3 cellular contexts compared by ENCODE assay signal in the genomic region with DNA sequence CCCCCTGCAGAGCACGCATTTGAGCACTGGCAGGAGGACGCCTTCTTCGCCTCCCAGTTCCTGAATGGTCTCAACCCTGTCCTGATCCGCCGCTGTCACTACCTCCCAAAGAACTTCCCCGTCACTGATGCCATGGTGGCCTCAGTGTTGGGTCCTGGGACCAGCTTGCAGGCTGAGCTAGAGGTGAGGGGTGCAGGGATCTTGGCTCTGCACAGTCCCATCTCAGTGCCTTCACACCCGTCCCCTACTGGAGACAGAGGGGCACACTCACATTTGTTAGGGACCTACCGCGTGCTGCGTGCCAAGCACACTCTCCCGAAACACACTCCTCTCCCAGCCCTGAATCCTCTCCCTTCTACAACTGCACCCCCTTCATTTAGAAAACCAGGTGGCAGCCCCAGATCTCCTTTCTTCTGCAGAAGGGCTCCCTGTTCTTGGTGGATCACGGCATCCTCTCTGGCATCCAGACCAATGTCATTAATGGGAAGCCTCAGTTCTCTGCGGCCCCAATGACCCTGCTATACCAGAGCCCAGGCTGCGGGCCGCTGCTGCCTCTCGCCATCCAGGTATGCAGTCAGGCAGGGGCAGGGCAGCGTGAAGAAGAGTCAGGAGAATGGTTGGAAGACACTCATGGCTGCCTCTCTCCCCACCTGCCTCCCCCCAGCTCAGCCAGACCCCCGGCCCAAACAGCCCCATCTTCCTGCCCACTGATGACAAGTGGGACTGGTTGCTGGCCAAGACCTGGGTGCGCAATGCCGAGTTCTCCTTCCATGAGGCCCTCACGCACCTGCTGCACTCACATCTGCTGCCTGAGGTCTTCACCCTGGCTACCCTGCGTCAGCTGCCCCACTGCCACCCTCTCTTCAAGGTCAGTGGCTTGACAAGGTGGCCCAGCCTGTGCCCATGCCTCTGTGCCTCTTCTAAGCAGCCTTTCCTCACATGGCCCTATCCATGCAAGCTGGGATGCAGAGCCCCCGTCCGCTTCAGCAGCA.
TF ChIP-seq lines count a peak whose summit lies in the region.

No MANE protein-coding gene starts in this region.

TF ChIP-seq in GM23338, 12 proteins besides CTCF, POLR2A, EP300 and RAD21 (continues in another document):
- TF ChIP-seq JUNB (IDR thresholded peaks at IDR 0.05; ENCODE audit: unreplicated experiment) (no peak), POLR2AphosphoS5 (IDR thresholded peaks at IDR 0.05; ENCODE audit: low read depth) (no peak)
- TF ChIP-seq, protein P1, sequence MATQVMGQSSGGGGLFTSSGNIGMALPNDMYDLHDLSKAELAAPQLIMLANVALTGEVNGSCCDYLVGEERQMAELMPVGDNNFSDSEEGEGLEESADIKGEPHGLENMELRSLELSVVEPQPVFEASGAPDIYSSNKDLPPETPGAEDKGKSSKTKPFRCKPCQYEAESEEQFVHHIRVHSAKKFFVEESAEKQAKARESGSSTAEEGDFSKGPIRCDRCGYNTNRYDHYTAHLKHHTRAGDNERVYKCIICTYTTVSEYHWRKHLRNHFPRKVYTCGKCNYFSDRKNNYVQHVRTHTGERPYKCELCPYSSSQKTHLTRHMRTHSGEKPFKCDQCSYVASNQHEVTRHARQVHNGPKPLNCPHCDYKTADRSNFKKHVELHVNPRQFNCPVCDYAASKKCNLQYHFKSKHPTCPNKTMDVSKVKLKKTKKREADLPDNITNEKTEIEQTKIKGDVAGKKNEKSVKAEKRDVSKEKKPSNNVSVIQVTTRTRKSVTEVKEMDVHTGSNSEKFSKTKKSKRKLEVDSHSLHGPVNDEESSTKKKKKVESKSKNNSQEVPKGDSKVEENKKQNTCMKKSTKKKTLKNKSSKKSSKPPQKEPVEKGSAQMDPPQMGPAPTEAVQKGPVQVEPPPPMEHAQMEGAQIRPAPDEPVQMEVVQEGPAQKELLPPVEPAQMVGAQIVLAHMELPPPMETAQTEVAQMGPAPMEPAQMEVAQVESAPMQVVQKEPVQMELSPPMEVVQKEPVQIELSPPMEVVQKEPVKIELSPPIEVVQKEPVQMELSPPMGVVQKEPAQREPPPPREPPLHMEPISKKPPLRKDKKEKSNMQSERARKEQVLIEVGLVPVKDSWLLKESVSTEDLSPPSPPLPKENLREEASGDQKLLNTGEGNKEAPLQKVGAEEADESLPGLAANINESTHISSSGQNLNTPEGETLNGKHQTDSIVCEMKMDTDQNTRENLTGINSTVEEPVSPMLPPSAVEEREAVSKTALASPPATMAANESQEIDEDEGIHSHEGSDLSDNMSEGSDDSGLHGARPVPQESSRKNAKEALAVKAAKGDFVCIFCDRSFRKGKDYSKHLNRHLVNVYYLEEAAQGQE (IDR thresholded peaks at IDR 0.05; ENCODE audit: unreplicated experiment), result no peak
- TF ChIP-seq, protein P2, sequence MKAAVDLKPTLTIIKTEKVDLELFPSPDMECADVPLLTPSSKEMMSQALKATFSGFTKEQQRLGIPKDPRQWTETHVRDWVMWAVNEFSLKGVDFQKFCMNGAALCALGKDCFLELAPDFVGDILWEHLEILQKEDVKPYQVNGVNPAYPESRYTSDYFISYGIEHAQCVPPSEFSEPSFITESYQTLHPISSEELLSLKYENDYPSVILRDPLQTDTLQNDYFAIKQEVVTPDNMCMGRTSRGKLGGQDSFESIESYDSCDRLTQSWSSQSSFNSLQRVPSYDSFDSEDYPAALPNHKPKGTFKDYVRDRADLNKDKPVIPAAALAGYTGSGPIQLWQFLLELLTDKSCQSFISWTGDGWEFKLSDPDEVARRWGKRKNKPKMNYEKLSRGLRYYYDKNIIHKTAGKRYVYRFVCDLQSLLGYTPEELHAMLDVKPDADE (IDR thresholded peaks at IDR 0.05), result no peak

TF ChIP-seq in WTC11, 78 proteins besides CTCF, POLR2A, EP300 and RAD21:
- no peak for TF ChIP-seq ZNF121 (CRISPR knock-in tag; IDR thresholded peaks at IDR 0.05)
- no peak for TF ChIP-seq MYBL2 (CRISPR knock-in tag; IDR thresholded peaks at IDR 0.05)
- TF ChIP-seq, protein P3, sequence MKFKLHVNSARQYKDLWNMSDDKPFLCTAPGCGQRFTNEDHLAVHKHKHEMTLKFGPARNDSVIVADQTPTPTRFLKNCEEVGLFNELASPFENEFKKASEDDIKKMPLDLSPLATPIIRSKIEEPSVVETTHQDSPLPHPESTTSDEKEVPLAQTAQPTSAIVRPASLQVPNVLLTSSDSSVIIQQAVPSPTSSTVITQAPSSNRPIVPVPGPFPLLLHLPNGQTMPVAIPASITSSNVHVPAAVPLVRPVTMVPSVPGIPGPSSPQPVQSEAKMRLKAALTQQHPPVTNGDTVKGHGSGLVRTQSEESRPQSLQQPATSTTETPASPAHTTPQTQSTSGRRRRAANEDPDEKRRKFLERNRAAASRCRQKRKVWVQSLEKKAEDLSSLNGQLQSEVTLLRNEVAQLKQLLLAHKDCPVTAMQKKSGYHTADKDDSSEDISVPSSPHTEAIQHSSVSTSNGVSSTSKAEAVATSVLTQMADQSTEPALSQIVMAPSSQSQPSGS (CRISPR knock-in tag; IDR thresholded peaks at IDR 0.05; ENCODE audit: borderline replicate concordance, low read depth), result no peak
- TF ChIP-seq, protein P4, sequence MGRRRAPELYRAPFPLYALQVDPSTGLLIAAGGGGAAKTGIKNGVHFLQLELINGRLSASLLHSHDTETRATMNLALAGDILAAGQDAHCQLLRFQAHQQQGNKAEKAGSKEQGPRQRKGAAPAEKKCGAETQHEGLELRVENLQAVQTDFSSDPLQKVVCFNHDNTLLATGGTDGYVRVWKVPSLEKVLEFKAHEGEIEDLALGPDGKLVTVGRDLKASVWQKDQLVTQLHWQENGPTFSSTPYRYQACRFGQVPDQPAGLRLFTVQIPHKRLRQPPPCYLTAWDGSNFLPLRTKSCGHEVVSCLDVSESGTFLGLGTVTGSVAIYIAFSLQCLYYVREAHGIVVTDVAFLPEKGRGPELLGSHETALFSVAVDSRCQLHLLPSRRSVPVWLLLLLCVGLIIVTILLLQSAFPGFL (CRISPR knock-in tag; IDR thresholded peaks at IDR 0.05; ENCODE audit: borderline replicate concordance), result no peak
- TF ChIP-seq, protein P5, sequence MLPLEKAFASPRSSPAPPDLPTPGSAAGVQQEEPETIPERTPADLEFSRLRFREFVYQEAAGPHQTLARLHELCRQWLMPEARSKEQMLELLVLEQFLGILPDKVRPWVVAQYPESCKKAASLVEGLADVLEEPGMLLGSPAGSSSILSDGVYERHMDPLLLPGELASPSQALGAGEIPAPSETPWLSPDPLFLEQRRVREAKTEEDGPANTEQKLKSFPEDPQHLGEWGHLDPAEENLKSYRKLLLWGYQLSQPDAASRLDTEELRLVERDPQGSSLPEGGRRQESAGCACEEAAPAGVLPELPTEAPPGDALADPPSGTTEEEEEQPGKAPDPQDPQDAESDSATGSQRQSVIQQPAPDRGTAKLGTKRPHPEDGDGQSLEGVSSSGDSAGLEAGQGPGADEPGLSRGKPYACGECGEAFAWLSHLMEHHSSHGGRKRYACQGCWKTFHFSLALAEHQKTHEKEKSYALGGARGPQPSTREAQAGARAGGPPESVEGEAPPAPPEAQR (CRISPR knock-in tag; IDR thresholded peaks at IDR 0.05), result no peak
- no peak for TF ChIP-seq ATF1 (CRISPR knock-in tag; IDR thresholded peaks at IDR 0.05)
- TF ChIP-seq JUN (CRISPR knock-in tag; IDR thresholded peaks at IDR 0.05), result no peak
- TF ChIP-seq ZBTB21 (CRISPR knock-in tag; IDR thresholded peaks at IDR 0.05; ENCODE audit: borderline replicate concordance), result no peak
- TF ChIP-seq, protein P6, sequence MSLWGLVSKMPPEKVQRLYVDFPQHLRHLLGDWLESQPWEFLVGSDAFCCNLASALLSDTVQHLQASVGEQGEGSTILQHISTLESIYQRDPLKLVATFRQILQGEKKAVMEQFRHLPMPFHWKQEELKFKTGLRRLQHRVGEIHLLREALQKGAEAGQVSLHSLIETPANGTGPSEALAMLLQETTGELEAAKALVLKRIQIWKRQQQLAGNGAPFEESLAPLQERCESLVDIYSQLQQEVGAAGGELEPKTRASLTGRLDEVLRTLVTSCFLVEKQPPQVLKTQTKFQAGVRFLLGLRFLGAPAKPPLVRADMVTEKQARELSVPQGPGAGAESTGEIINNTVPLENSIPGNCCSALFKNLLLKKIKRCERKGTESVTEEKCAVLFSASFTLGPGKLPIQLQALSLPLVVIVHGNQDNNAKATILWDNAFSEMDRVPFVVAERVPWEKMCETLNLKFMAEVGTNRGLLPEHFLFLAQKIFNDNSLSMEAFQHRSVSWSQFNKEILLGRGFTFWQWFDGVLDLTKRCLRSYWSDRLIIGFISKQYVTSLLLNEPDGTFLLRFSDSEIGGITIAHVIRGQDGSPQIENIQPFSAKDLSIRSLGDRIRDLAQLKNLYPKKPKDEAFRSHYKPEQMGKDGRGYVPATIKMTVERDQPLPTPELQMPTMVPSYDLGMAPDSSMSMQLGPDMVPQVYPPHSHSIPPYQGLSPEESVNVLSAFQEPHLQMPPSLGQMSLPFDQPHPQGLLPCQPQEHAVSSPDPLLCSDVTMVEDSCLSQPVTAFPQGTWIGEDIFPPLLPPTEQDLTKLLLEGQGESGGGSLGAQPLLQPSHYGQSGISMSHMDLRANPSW (CRISPR knock-in tag; conservative IDR thresholded peaks at IDR 0.05; ENCODE audit: low read depth), result no peak
- TF ChIP-seq NR3C1 (CRISPR knock-in tag; conservative IDR thresholded peaks at IDR 0.05; ENCODE audit: low read depth), result no peak
- no peak for TF ChIP-seq TCF7 (CRISPR knock-in tag; IDR thresholded peaks at IDR 0.05; ENCODE audit: low read depth)
- TF ChIP-seq MXD4 (CRISPR knock-in tag; IDR thresholded peaks at IDR 0.05; ENCODE audit: borderline replicate concordance), result no peak
- TF ChIP-seq OVOL2 (CRISPR knock-in tag; IDR thresholded peaks at IDR 0.05; ENCODE audit: borderline replicate concordance), result no peak
- TF ChIP-seq, protein P7, sequence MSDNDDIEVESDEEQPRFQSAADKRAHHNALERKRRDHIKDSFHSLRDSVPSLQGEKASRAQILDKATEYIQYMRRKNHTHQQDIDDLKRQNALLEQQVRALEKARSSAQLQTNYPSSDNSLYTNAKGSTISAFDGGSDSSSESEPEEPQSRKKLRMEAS (CRISPR knock-in tag; IDR thresholded peaks at IDR 0.05), result no peak
- no peak for TF ChIP-seq RORB (CRISPR knock-in tag; IDR thresholded peaks at IDR 0.05)
- TF ChIP-seq HMGA2 (CRISPR knock-in tag; IDR thresholded peaks at IDR 0.05), result no peak

TF ChIP-seq in SK-N-SH, 30 proteins besides CTCF, POLR2A, EP300 and RAD21:
- TF ChIP-seq JUND (IDR thresholded peaks at IDR 0.05) (no peak), SMC3 (IDR thresholded peaks at IDR 0.05; ENCODE audit: low read depth, low read length) (no peak), RXRA (IDR thresholded peaks at IDR 0.05; ENCODE audit: borderline replicate concordance, low read depth) (no peak), TEAD4 (IDR thresholded peaks at IDR 0.05; ENCODE audit: borderline replicate concordance, insufficient read depth) (no peak), TAF1 (IDR thresholded peaks at IDR 0.05; ENCODE audit: borderline replicate concordance, low read depth, low read length) (no peak), POLR2AphosphoS5 (IDR thresholded peaks at IDR 0.05; ENCODE audit: low read depth, low read length) (no peak), NRF1 (IDR thresholded peaks at IDR 0.05; ENCODE audit: low read depth, low read length) (no peak), FOXM1 (IDR thresholded peaks at IDR 0.05; ENCODE audit: low read depth) (no peak), GATA2 (CRISPR knock-in tag; IDR thresholded peaks at IDR 0.05) (no peak), TCF12 (IDR thresholded peaks at IDR 0.05) (no peak), FOXJ3 (CRISPR knock-in tag; IDR thresholded peaks at IDR 0.05) (no peak), FOSL2 (IDR thresholded peaks at IDR 0.05; ENCODE audit: borderline replicate concordance, low read depth) (no peak), GABPA (IDR thresholded peaks at IDR 0.05; ENCODE audit: low read depth) (no peak), EZH2phosphoT487 (IDR thresholded peaks at IDR 0.05; ENCODE audit: borderline replicate concordance, low read depth) (no peak), RCOR1 (IDR thresholded peaks at IDR 0.05; ENCODE audit: low read length) (no peak)
- TF ChIP-seq, protein P8, sequence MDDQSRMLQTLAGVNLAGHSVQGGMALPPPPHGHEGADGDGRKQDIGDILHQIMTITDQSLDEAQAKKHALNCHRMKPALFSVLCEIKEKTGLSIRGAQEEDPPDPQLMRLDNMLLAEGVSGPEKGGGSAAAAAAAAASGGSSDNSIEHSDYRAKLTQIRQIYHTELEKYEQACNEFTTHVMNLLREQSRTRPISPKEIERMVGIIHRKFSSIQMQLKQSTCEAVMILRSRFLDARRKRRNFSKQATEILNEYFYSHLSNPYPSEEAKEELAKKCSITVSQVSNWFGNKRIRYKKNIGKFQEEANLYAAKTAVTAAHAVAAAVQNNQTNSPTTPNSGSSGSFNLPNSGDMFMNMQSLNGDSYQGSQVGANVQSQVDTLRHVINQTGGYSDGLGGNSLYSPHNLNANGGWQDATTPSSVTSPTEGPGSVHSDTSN (IDR thresholded peaks at IDR 0.05), result no peak
- TF ChIP-seq, protein P9, sequence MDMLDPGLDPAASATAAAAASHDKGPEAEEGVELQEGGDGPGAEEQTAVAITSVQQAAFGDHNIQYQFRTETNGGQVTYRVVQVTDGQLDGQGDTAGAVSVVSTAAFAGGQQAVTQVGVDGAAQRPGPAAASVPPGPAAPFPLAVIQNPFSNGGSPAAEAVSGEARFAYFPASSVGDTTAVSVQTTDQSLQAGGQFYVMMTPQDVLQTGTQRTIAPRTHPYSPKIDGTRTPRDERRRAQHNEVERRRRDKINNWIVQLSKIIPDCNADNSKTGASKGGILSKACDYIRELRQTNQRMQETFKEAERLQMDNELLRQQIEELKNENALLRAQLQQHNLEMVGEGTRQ (IDR thresholded peaks at IDR 0.05; ENCODE audit: borderline replicate concordance, low read depth, low read length), result no peak
- TF ChIP-seq, protein P1 (IDR thresholded peaks at IDR 0.05; ENCODE audit: low read depth, low read length), result no peak
- TF ChIP-seq, protein P10, sequence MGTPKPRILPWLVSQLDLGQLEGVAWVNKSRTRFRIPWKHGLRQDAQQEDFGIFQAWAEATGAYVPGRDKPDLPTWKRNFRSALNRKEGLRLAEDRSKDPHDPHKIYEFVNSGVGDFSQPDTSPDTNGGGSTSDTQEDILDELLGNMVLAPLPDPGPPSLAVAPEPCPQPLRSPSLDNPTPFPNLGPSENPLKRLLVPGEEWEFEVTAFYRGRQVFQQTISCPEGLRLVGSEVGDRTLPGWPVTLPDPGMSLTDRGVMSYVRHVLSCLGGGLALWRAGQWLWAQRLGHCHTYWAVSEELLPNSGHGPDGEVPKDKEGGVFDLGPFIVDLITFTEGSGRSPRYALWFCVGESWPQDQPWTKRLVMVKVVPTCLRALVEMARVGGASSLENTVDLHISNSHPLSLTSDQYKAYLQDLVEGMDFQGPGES (IDR thresholded peaks at IDR 0.05; ENCODE audit: low read depth, low read length), result no peak
TF ChIP-seq in SK-N-SH: peak in this region for 0.
